8 cellular contexts compared by ENCODE assay signal in genomic region chr5:102865510-102866314, GRCh38.
DNase-seq lines count a peak whose midpoint lies in the region; ATAC-seq and TF ChIP-seq lines count a peak whose summit lies in the region.

No MANE protein-coding gene starts in this region.

- ATAC-seq in GM18520 (IDR thresholded peaks at IDR 0.05; ENCODE audit: unreplicated experiment) (peak; percentile 73), HG03025 (IDR thresholded peaks at IDR 0.05; ENCODE audit: low FRiP score, unreplicated experiment) (peak; percentile 74)
- ATAC-seq in naive thymus-derived CD8-positive, alpha-beta T cell: peak; percentile 80

- H3K36me3 Mint-ChIP-seq in activated T-helper 2 cell treated with anti-CD3 and anti-CD28 coated beads, Interferon-gamma antibody, Interleukin-2, Interleukin-4, amounts not matched to agents 10 μg/mL and 5 μg/mL and 100 μg/mL, durations not matched to agents 14 hours and 24 hours and 36 hours (ENCODE audit: low read depth): peaks cover 21% of the 10 kb centered on the region
- peaks cover 11 to 20% (median 15%) of the 10 kb centered on the region in 3 donors for H3K36me3 Mint-ChIP-seq in naive thymus-derived CD8-positive, alpha-beta T cell

- H3K4me3 ChIP-seq in A673 (ENCODE audit: low read depth, low read length, poor library complexity, severe bottlenecking) (peak overlapping the region; percentile 71), stomach smooth muscle (ENCODE audit: low read length in 2 of 2) (peak overlapping the region; percentile 82 to 87)

- no peak overlapping the region for H3K27ac Mint-ChIP-seq in activated T-helper 2 cell treated with anti-CD3 and anti-CD28 coated beads, Interferon-gamma antibody, Interleukin-2, Interleukin-4, amounts not matched to agents 10 μg/mL and 5 μg/mL and 100 μg/mL, durations not matched to agents 14 hours and 24 hours and 36 hours
- peak overlapping the region in 2 of 10 donors; percentile 63 to 78 for H3K27ac Mint-ChIP-seq in naive thymus-derived CD8-positive, alpha-beta T cell

- POLR2A ChIA-PET in A673 (lab: Charles Lee; ENCODE audit: low non-redundant PET): no interaction called here
- POLR2A ChIA-PET in naive thymus-derived CD8-positive, alpha-beta T cell (lab: Charles Lee): no interaction called here

- H3K4me1 ChIP-seq in A673 (ENCODE audit: insufficient read depth, low read length, poor library complexity, severe bottlenecking): peaks cover 21% of the 10 kb centered on the region
- no peaks in the 10 kb centered on the region for H3K4me1 ChIP-seq in stomach smooth muscle (ENCODE audit: control insufficient read depth, insufficient read depth, low read length)

- peak overlapping the region; percentile 62 for H3K4me3 Mint-ChIP-seq in activated T-helper 2 cell treated with anti-CD3 and anti-CD28 coated beads, Interferon-gamma antibody, Interleukin-2, Interleukin-4, amounts not matched to agents 10 μg/mL and 5 μg/mL and 100 μg/mL, durations not matched to agents 14 hours and 24 hours and 36 hours (ENCODE audit: low read depth)
- peak overlapping the region; percentile 47 to 83 (median 76) for H3K4me3 Mint-ChIP-seq in naive thymus-derived CD8-positive, alpha-beta T cell

- BruUV-seq in A673 (replicated peaks; lab: Mats Ljungman, UMichigan): no TSS peak

- peak overlapping the region; percentile 86 for H3K27ac ChIP-seq in A673 (ENCODE audit: low read depth, low read length, poor library complexity, severe bottlenecking)
- peak overlapping the region; percentile 76 for H3K27ac ChIP-seq in stomach smooth muscle (ENCODE audit: low read length)

- H3K9me3 Mint-ChIP-seq in activated T-helper 2 cell treated with anti-CD3 and anti-CD28 coated beads, Interferon-gamma antibody, Interleukin-2, Interleukin-4, amounts not matched to agents 10 μg/mL and 5 μg/mL and 100 μg/mL, durations not matched to agents 14 hours and 24 hours and 36 hours: no peaks in the 10 kb centered on the region
- H3K9me3 Mint-ChIP-seq in naive thymus-derived CD8-positive, alpha-beta T cell: peaks cover 0 to 5% (median 0%) of the 10 kb centered on the region in 9 donors

- intact Hi-C loops in A673 (cut with micrococcal nuclease; ENCODE audit: unreplicated experiment): loop anchor here (5.0 kb wide), 1 partner anchor 58 kb away; no protein-coding TSS in a partner anchor
- intact Hi-C loops in activated T-helper 2 cell treated with anti-CD3 and anti-CD28 coated beads, Interferon-gamma antibody, Interleukin-2, Interleukin-4, amounts not matched to agents 10 μg/mL and 5 μg/mL and 100 μg/mL, durations not matched to agents 14 hours and 24 hours and 36 hours (cut with micrococcal nuclease): no loop called here

- TF ChIP-seq CTCF in A673 (conservative IDR thresholded peaks at IDR 0.05; ENCODE audit: low read depth, low read length): no peak

- DNase-seq in A673 (ENCODE audit: low spot score) (peak; percentile 89), NCI-H748 treated with DMSO at 0.1 percent for 48 hours (lab: John Stamatoyannopoulos, UW) (peak; percentile 54), fibroblast of the conjunctiva (ENCODE audit: low read depth) (peak; percentile 51)
- no peak for DNase-seq in activated T-helper 2 cell treated with anti-CD3 and anti-CD28 coated beads, Interferon-gamma antibody, Interleukin-2, Interleukin-4, amounts not matched to agents 10 μg/mL and 5 μg/mL and 100 μg/mL, durations not matched to agents 14 hours and 24 hours and 36 hours (ENCODE audit: low spot score)
- peak in 7 of 10 donors; percentile 8 to 61 (median 20) for DNase-seq in naive thymus-derived CD8-positive, alpha-beta T cell

- no peaks in the 10 kb centered on the region for H3K27me3 ChIP-seq in A673 (replicated peaks; ENCODE audit: insufficient read depth, low read depth, low read length, poor library complexity)
- no peaks in the 10 kb centered on the region for H3K27me3 ChIP-seq in stomach smooth muscle (ENCODE audit: control insufficient read depth in 1 of 2, insufficient read depth in 2 of 2, low read length in 2 of 2)

- H3K36me3 ChIP-seq in A673 (ENCODE audit: insufficient read depth, low read length, poor library complexity, severe bottlenecking): peaks cover 11% of the 10 kb centered on the region
- no peaks in the 10 kb centered on the region for H3K36me3 ChIP-seq in stomach smooth muscle (ENCODE audit: control insufficient read depth in 2 of 2, insufficient read depth in 2 of 2, low read length in 2 of 2)

- H3K9me3 ChIP-seq in A673 (ENCODE audit: low read depth, low read length, poor library complexity, severe bottlenecking) (no peaks in the 10 kb centered on the region), stomach smooth muscle (ENCODE audit: control insufficient read depth in 2 of 2, low read length in 2 of 2) (peaks cover 0 to 2% of the 10 kb centered on the region in 2 donors)

- H3K27me3 Mint-ChIP-seq in activated T-helper 2 cell treated with anti-CD3 and anti-CD28 coated beads, Interferon-gamma antibody, Interleukin-2, Interleukin-4, amounts not matched to agents 10 μg/mL and 5 μg/mL and 100 μg/mL, durations not matched to agents 14 hours and 24 hours and 36 hours (ENCODE audit: low read depth): peaks cover 16% of the 10 kb centered on the region
- H3K27me3 Mint-ChIP-seq in naive thymus-derived CD8-positive, alpha-beta T cell: peaks cover 20 to 37% (median 25%) of the 10 kb centered on the region in 5 donors

- H3K4me1 Mint-ChIP-seq in activated T-helper 2 cell treated with anti-CD3 and anti-CD28 coated beads, Interferon-gamma antibody, Interleukin-2, Interleukin-4, amounts not matched to agents 10 μg/mL and 5 μg/mL and 100 μg/mL, durations not matched to agents 14 hours and 24 hours and 36 hours (ENCODE audit: low read depth): peaks cover 11% of the 10 kb centered on the region
- peaks cover 9 to 20% (median 14%) of the 10 kb centered on the region in 4 donors for H3K4me1 Mint-ChIP-seq in naive thymus-derived CD8-positive, alpha-beta T cell

- CTCF ChIA-PET in A673 (lab: Charles Lee): interaction anchor here (0.5 kb wide), 1 partner anchor 273 kb away, joined by 3 read pairs; no protein-coding TSS in a partner anchor

- H3K9ac ChIP-seq in stomach smooth muscle (ENCODE audit: low read length in 2 of 2): peak overlapping the region; percentile 51 to 78
